ENCODE assay signal across 8 cellular contexts in the genomic region with DNA sequence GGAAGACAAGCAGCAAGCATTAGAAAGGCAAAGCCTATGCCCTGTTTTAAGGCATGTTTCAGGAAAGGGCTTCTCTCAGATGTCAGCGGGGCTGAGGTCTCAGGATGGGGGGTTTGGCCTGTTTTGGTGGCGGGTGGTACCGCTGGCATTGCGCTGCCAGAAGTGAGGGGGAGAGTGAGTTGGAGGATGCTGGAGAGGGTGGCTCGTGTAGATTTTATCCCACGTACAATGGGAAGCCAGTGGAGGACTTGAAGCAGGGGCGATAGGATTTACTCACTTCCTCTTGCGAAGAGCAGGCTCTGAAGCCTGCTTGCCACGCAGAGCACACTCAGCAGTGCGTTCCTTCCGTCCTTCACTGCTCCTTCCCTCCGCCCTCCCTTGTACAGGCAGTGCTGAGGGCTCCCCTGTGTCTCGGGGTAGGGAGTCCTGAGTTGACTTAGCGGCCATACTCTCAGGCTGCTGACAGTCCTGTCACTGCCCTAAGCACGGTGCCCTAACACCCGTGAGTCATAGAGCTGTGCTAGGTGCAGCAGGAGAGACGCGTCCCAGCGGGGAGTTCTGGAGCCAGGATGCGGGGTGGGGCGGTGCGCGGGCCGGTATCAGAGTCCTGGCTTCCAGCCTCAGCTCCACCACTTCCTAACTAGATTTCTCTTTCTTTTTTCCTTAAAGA.
DNase-seq lines count a peak whose midpoint lies in the region; ATAC-seq and TF ChIP-seq lines count a peak whose summit lies in the region.

No MANE protein-coding gene starts in this region.

- WGBS in right lobe of liver (ENCODE audit: insufficient coverage, low coverage, low lambda C conversion rate, missing lambda C conversion rate), result 57% methylated on average over 9 of the region's 24 CpGs
- WGBS in testis, 2 donors, result 15 to 29% methylated on average over 21 to 24 of the region's 24 CpGs

- H3K27ac ChIP-seq in right lobe of liver, result no peak overlapping the region
- no peak overlapping the region for H3K27ac ChIP-seq in testis

- ATAC-seq in right lobe of liver, result peak; percentile 66 to 81 (median 77)

- peaks cover 20% of the 10 kb centered on the region for H3K27me3 ChIP-seq in H7 (ENCODE audit: control insufficient read depth, insufficient read depth, low read length)
- H3K27me3 ChIP-seq in right lobe of liver, result no peaks in the 10 kb centered on the region
- no peaks in the 10 kb centered on the region for H3K27me3 ChIP-seq in testis

- TF ChIP-seq POLR2A in right lobe of liver (IDR thresholded peaks at IDR 0.05) (no peak), testis (IDR thresholded peaks at IDR 0.05) (no peak)

- TF ChIP-seq CTCF in CD14-positive monocyte (IDR thresholded peaks at IDR 0.05) (no peak), right lobe of liver (IDR thresholded peaks at IDR 0.05) (no peak), testis (IDR thresholded peaks at IDR 0.05) (no peak)

- H3K9me3 Mint-ChIP-seq in CD14-positive monocyte, result no peaks in the 10 kb centered on the region
- H3K9me3 Mint-ChIP-seq in T-helper 2 cell treated with Interferon-gamma antibody and Interleukin-4, amounts not matched to agents 5 μg/mL and 100 μg/mL, for 36 hours, result no peaks in the 10 kb centered on the region
- no peaks in the 10 kb centered on the region for H3K9me3 Mint-ChIP-seq in dendritic cell treated with granulocyte-macrophage colony-stimulating factor and Interleukin-4, amounts not matched to agents 40 ng/mL and 50 ng/mL, for 4 days

- H3K4me3 Mint-ChIP-seq in CD14-positive monocyte, result peak overlapping the region; percentile 73 to 87
- peak overlapping the region; percentile 66 for H3K4me3 Mint-ChIP-seq in T-helper 2 cell treated with Interferon-gamma antibody and Interleukin-4, amounts not matched to agents 5 μg/mL and 100 μg/mL, for 36 hours
- H3K4me3 Mint-ChIP-seq in dendritic cell treated with granulocyte-macrophage colony-stimulating factor and Interleukin-4, amounts not matched to agents 40 ng/mL and 50 ng/mL, for 4 days, result peak overlapping the region; percentile 18

- H3K4me1 Mint-ChIP-seq in CD14-positive monocyte, result peaks cover 21% of the 10 kb centered on the region
- peaks cover 12% of the 10 kb centered on the region for H3K4me1 Mint-ChIP-seq in T-helper 2 cell treated with Interferon-gamma antibody and Interleukin-4, amounts not matched to agents 5 μg/mL and 100 μg/mL, for 36 hours (ENCODE audit: low read depth)
- H3K4me1 Mint-ChIP-seq in dendritic cell treated with granulocyte-macrophage colony-stimulating factor and Interleukin-4, amounts not matched to agents 40 ng/mL and 50 ng/mL, for 4 days (ENCODE audit: low read depth), result peaks cover 37% of the 10 kb centered on the region

- peaks cover 35% of the 10 kb centered on the region in 2 donors for H3K36me3 Mint-ChIP-seq in CD14-positive monocyte
- H3K36me3 Mint-ChIP-seq in T-helper 2 cell treated with Interferon-gamma antibody and Interleukin-4, amounts not matched to agents 5 μg/mL and 100 μg/mL, for 36 hours (ENCODE audit: low read depth), result no peaks in the 10 kb centered on the region
- H3K36me3 Mint-ChIP-seq in dendritic cell treated with granulocyte-macrophage colony-stimulating factor and Interleukin-4, amounts not matched to agents 40 ng/mL and 50 ng/mL, for 4 days (ENCODE audit: low read depth), result peaks cover 87% of the 10 kb centered on the region

- peak overlapping the region; percentile 6 to 89 (median 66) for H3K27ac Mint-ChIP-seq in CD14-positive monocyte
- H3K27ac Mint-ChIP-seq in T-helper 2 cell treated with Interferon-gamma antibody and Interleukin-4, amounts not matched to agents 5 μg/mL and 100 μg/mL, for 36 hours, result peak overlapping the region; percentile 66
- peak overlapping the region; percentile 47 for H3K27ac Mint-ChIP-seq in dendritic cell treated with granulocyte-macrophage colony-stimulating factor and Interleukin-4, amounts not matched to agents 40 ng/mL and 50 ng/mL, for 4 days

- DNase-seq in CD14-positive monocyte (ENCODE audit: low spot score) (peak; percentile 56), H7 (peak; percentile 76), right lobe of liver (peak in 2 of 3 donors; percentile 40 to 48), testis (peak; percentile 35), COR-L47 (lab: John Stamatoyannopoulos, UW) (no peak), NCI-H446 (lab: John Stamatoyannopoulos, UW) (no peak)
- DNase-seq in T-helper 2 cell treated with Interferon-gamma antibody and Interleukin-4, amounts not matched to agents 5 μg/mL and 100 μg/mL, for 36 hours (ENCODE audit: low spot score), result peak; percentile 36

- H3K36me3 ChIP-seq in H7 (replicated peaks; ENCODE audit: control insufficient read depth, insufficient read depth, low read length), result no peaks in the 10 kb centered on the region
- no peaks in the 10 kb centered on the region for H3K36me3 ChIP-seq in right lobe of liver
- H3K36me3 ChIP-seq in testis (ENCODE audit: low read depth, missing control alignments), result no peaks in the 10 kb centered on the region

- H3K4me3 ChIP-seq in H7 (ENCODE audit: insufficient read depth, low read depth, low read length), result peak overlapping the region; percentile 34
- H3K4me3 ChIP-seq in right lobe of liver, result peak overlapping the region in 1 of 3 donors; percentile 4
- peak overlapping the region in 1 of 2 donors; percentile 38 for H3K4me3 ChIP-seq in testis

- peaks cover 0 to 3% (median 2%) of the 10 kb centered on the region in 3 donors for H3K27me3 Mint-ChIP-seq in CD14-positive monocyte (ENCODE audit: low read depth in 3 of 3)
- no peaks in the 10 kb centered on the region for H3K27me3 Mint-ChIP-seq in T-helper 2 cell treated with Interferon-gamma antibody and Interleukin-4, amounts not matched to agents 5 μg/mL and 100 μg/mL, for 36 hours (ENCODE audit: low read depth)
- H3K27me3 Mint-ChIP-seq in dendritic cell treated with granulocyte-macrophage colony-stimulating factor and Interleukin-4, amounts not matched to agents 40 ng/mL and 50 ng/mL, for 4 days, result no peaks in the 10 kb centered on the region

- H3K9me3 ChIP-seq in right lobe of liver (no peaks in the 10 kb centered on the region), testis (no peaks in the 10 kb centered on the region)

- intact Hi-C loops in CD14-positive monocyte (cut with micrococcal nuclease) (loop anchor here in 1 of 2 donors (10.0 kb wide), 1 partner anchor 725 kb away; no protein-coding TSS in a partner anchor), right lobe of liver (cut with DNase I) (loop anchor here in 1 of 2 donors (10.0 kb wide), 1 partner anchor 165 kb away; no protein-coding TSS in a partner anchor), testis (cut with DNase I; ENCODE audit: low total_unique reads) (no loop called here)
- intact Hi-C loops in dendritic cell treated with granulocyte-macrophage colony-stimulating factor and Interleukin-4, amounts not matched to agents 40 ng/mL and 50 ng/mL, for 4 days (cut with micrococcal nuclease), result no loop called here

- no peaks in the 10 kb centered on the region for H3K4me1 ChIP-seq in right lobe of liver
- peaks cover 9% of the 10 kb centered on the region for H3K4me1 ChIP-seq in testis

Comparison
In these comparisons a context has a peak if more than half of its experiments do, and no peak if none do; other contexts are left out.
1. DNase-seq: peak in CD14-positive monocyte (single experiment), H7 (single experiment), T-helper 2 cell treated with Interferon-gamma antibody and Interleukin-4, amounts not matched to agents 5 μg/mL and 100 μg/mL, for 36 hours (single experiment), right lobe of liver (2 of 3) and testis (single experiment); none in COR-L47 (single experiment) and NCI-H446 (0 of 2).
2. H3K4me3 Mint-ChIP-seq: peak in every context shown above with its lines; median percentile 80 in CD14-positive monocyte; 66 in T-helper 2 cell treated with Interferon-gamma antibody and Interleukin-4, amounts not matched to agents 5 μg/mL and 100 μg/mL, for 36 hours; 18 in dendritic cell treated with granulocyte-macrophage colony-stimulating factor and Interleukin-4, amounts not matched to agents 40 ng/mL and 50 ng/mL, for 4 days.
3. Peak in every context shown above with its lines, with median percentiles within 50 percentile points of each other: H3K27ac Mint-ChIP-seq.